In genomic region chr1:180849031-180849775, GRCh38 we compare ENCODE assay signal across 11 cellular contexts.
DNase-seq lines count a peak whose midpoint lies in the region; ATAC-seq and TF ChIP-seq lines count a peak whose summit lies in the region.
"Had no signal": no experiment of that assay in that cellular context is flagged by ENCODE, and none has a peak within 500 bp of the region (broad histone marks: within the 10 kb centered on the region; RNA-seq: fewer than 3 reads in every experiment).

No MANE protein-coding gene starts in this region.

- H3K4me2 ChIP-seq in DOHH2 (ENCODE audit: low read length) = peak overlapping the region; percentile 49
- peak overlapping the region; percentile 14; the same call in 1 of the 2 replicates for H3K4me2 ChIP-seq in KMS-11

- peak overlapping the region; percentile 27 for H3K4me3 ChIP-seq in DOHH2 (ENCODE audit: low read length)
- no peak overlapping the region for H3K4me3 ChIP-seq in KMS-11 (IDR thresholded peaks at IDR 0.05; ENCODE audit: insufficient read depth, low read depth, low read length)
- no peak overlapping the region for H3K4me3 ChIP-seq in CD4-positive, alpha-beta memory T cell (ENCODE audit: low read length in 2 of 2)
- H3K4me3 ChIP-seq: gastroesophageal sphincter had no signal

- peak; percentile 70 for ATAC-seq in GM19351 (IDR thresholded peaks at IDR 0.05; ENCODE audit: unreplicated experiment)
- ATAC-seq in HG02870 (IDR thresholded peaks at IDR 0.05; ENCODE audit: unreplicated experiment) = peak; percentile 72
- no peak for ATAC-seq in activated CD8-positive, alpha-beta T cell treated with anti-CD3 and anti-CD28 coated beads for 36 hours
- ATAC-seq: gastroesophageal sphincter had no signal

- H3K36me3 Mint-ChIP-seq in activated CD8-positive, alpha-beta T cell treated with anti-CD3 and anti-CD28 coated beads for 36 hours (ENCODE audit: low read depth) = peaks cover 16% of the 10 kb centered on the region
- peaks cover 18 to 32% of the 10 kb centered on the region in 2 donors for H3K36me3 Mint-ChIP-seq in CD4-positive, alpha-beta memory T cell

- H3K36me3 ChIP-seq in DOHH2 (ENCODE audit: control insufficient read depth, low read length) = no peaks in the 10 kb centered on the region
- no peaks in the 10 kb centered on the region for H3K36me3 ChIP-seq in KMS-11 (ENCODE audit: insufficient read depth)
- H3K36me3 ChIP-seq in CD4-positive, alpha-beta memory T cell (ENCODE audit: insufficient read depth, low read length) = no peaks in the 10 kb centered on the region

- TF ChIP-seq CTCF in DOHH2 (IDR thresholded peaks at IDR 0.05; ENCODE audit: low read depth, low read length, poor library complexity, severe bottlenecking) (no peak), KMS-11 (conservative IDR thresholded peaks at IDR 0.05; ENCODE audit: low read depth, low read length) (no peak)
- TF ChIP-seq CTCF in activated CD8-positive, alpha-beta T cell treated with anti-CD3 and anti-CD28 coated beads for 36 hours (IDR thresholded peaks at IDR 0.05) = no peak

- no peak overlapping the region for H3K27ac Mint-ChIP-seq in activated CD8-positive, alpha-beta T cell treated with anti-CD3 and anti-CD28 coated beads for 36 hours
- peak overlapping the region in 1 of 7 donors; percentile 4 for H3K27ac Mint-ChIP-seq in CD4-positive, alpha-beta memory T cell

- H3K79me2 ChIP-seq in DOHH2 (ENCODE audit: control insufficient read depth, low read length) = no peaks in the 10 kb centered on the region
- H3K79me2 ChIP-seq in KMS-11 (ENCODE audit: insufficient read depth, low read depth) = no peaks in the 10 kb centered on the region

- H3K4me1 ChIP-seq in DOHH2 (ENCODE audit: control insufficient read depth, low read length) = peaks cover 44% of the 10 kb centered on the region
- peaks cover 39% of the 10 kb centered on the region for H3K4me1 ChIP-seq in KMS-11 (ENCODE audit: low read depth, poor library complexity, severe bottlenecking)
- H3K4me1 ChIP-seq in CD4-positive, alpha-beta memory T cell (ENCODE audit: insufficient read depth, low read length) = peaks cover 21% of the 10 kb centered on the region

- no peaks in the 10 kb centered on the region for H3K27me3 Mint-ChIP-seq in activated CD8-positive, alpha-beta T cell treated with anti-CD3 and anti-CD28 coated beads for 36 hours
- no peaks in the 10 kb centered on the region for H3K27me3 Mint-ChIP-seq in CD4-positive, alpha-beta memory T cell

- H3K27me3 ChIP-seq in DOHH2 (ENCODE audit: control insufficient read depth, low read length) (no peaks in the 10 kb centered on the region), KMS-11 (ENCODE audit: insufficient read depth, low read depth) (no peaks in the 10 kb centered on the region)
- no peaks in the 10 kb centered on the region for H3K27me3 ChIP-seq in CD4-positive, alpha-beta memory T cell (ENCODE audit: insufficient read depth, low read length)
- H3K27me3 ChIP-seq: gastroesophageal sphincter had no signal

- peaks cover 5% of the 10 kb centered on the region for H3K9me3 Mint-ChIP-seq in activated CD8-positive, alpha-beta T cell treated with anti-CD3 and anti-CD28 coated beads for 36 hours
- peaks cover 0 to 11% (median 5%) of the 10 kb centered on the region in 8 donors for H3K9me3 Mint-ChIP-seq in CD4-positive, alpha-beta memory T cell

- H2AFZ ChIP-seq in KMS-11 (ENCODE audit: low read depth) = no peak overlapping the region

- H3K9me2 ChIP-seq in DOHH2 (replicated peaks; ENCODE audit: control insufficient read depth, low read length) = no peaks in the 10 kb centered on the region

- H3K9ac ChIP-seq in KMS-11 = no peak overlapping the region

- H3F3A ChIP-seq in DOHH2 (ENCODE audit: control insufficient read depth, insufficient read depth) = no peaks in the 10 kb centered on the region

- H3K27ac ChIP-seq in DOHH2 (ENCODE audit: low read depth, low read length) (peak overlapping the region; percentile 1; the same call in 1 of the 2 replicates), KMS-11 (no peak overlapping the region)
- H3K27ac ChIP-seq in CD4-positive, alpha-beta memory T cell (ENCODE audit: low read depth, low read length) = no peak overlapping the region
- H3K27ac ChIP-seq: gastroesophageal sphincter had no signal

- no peaks in the 10 kb centered on the region for H3K9me3 ChIP-seq in DOHH2 (ENCODE audit: control insufficient read depth, insufficient read depth, low read length)
- no peaks in the 10 kb centered on the region for H3K9me3 ChIP-seq in CD4-positive, alpha-beta memory T cell (ENCODE audit: control insufficient read depth in 1 of 2, low read length in 2 of 2)
- H3K9me3 ChIP-seq: gastroesophageal sphincter had no signal

- intact Hi-C loops in activated CD8-positive, alpha-beta T cell treated with anti-CD3 and anti-CD28 coated beads for 36 hours (cut with micrococcal nuclease) = no loop called here
- intact Hi-C loops in CD4-positive, alpha-beta memory T cell (cut with micrococcal nuclease) = no loop called here

- POLR2A ChIA-PET in activated CD8-positive, alpha-beta T cell treated with anti-CD3 and anti-CD28 coated beads for 36 hours (lab: Charles Lee) = no interaction called here
- POLR2A ChIA-PET in CD4-positive, alpha-beta memory T cell (lab: Charles Lee; ENCODE audit: partially characterized antibody) = no interaction called here

- DNase-seq in cerebellum (ENCODE audit: low spot score) (no peak), NCI-H1092 treated with DMSO at 0.1 percent for 48 hours (lab: John Stamatoyannopoulos, UW) (no peak)
- no peak for DNase-seq in activated CD8-positive, alpha-beta T cell treated with anti-CD3 and anti-CD28 coated beads for 36 hours
- DNase-seq in CD4-positive, alpha-beta memory T cell = no peak
- DNase-seq: activated T-cell treated with anti-CD3 and anti-CD28 coated beads, Interleukin-2, amount 50 U/mL, for 48 hours; mesenchymal stem cell had no signal

- peaks cover 14% of the 10 kb centered on the region for H3K4me1 Mint-ChIP-seq in activated CD8-positive, alpha-beta T cell treated with anti-CD3 and anti-CD28 coated beads for 36 hours (ENCODE audit: low read depth)
- peaks cover 17 to 32% (median 24%) of the 10 kb centered on the region in 4 donors for H3K4me1 Mint-ChIP-seq in CD4-positive, alpha-beta memory T cell

- no peak overlapping the region for H3K4me3 Mint-ChIP-seq in activated CD8-positive, alpha-beta T cell treated with anti-CD3 and anti-CD28 coated beads for 36 hours
- H3K4me3 Mint-ChIP-seq in CD4-positive, alpha-beta memory T cell = no peak overlapping the region

- H4K20me1 ChIP-seq in DOHH2 (ENCODE audit: control insufficient read depth, insufficient read depth, low read depth, low read length) = no peaks in the 10 kb centered on the region
- H4K20me1 ChIP-seq in KMS-11 (ENCODE audit: insufficient read depth) = no peaks in the 10 kb centered on the region

- CTCF ChIA-PET in activated CD8-positive, alpha-beta T cell treated with anti-CD3 and anti-CD28 coated beads for 36 hours (lab: Charles Lee) = interaction anchor here (1.5 kb wide), 1 partner anchor 333 kb away, joined by 4 read pairs; no protein-coding TSS in a partner anchor
- CTCF ChIA-PET in CD4-positive, alpha-beta memory T cell (lab: Charles Lee; ENCODE audit: partially characterized antibody) = interaction anchor here (1.7 kb wide), 1 partner anchor 13 kb away, joined by 8 read pairs; no protein-coding TSS in a partner anchor
